22 cellular contexts compared by ENCODE assay signal in genomic region chr14:94501588-94502516, GRCh38. TPM values are rescaled to one million over a fixed set of nuclear protein-coding genes. Genes with fewer than 3 reads are reported as not detected.
"Had no signal": no experiment of that assay in that cellular context is flagged by ENCODE, and none has a peak within 500 bp of the region (broad histone marks: within the 10 kb centered on the region; RNA-seq: fewer than 3 reads in every experiment).

No MANE protein-coding gene starts in this region.

- DNase-seq: effector memory CD8-positive, alpha-beta T cell; foreskin fibroblast; immature natural killer cell; left ventricle myocardium superior; mesendoderm; naive B cell; posterior cingulate gyrus; small intestine; stimulated activated CD4-positive, alpha-beta T cell treated with anti-CD3 and anti-CD28 coated beads, Interleukin-12 subunit alpha, Interleukin-12 subunit beta, amount 100 ng/mL, for 4 hours; stimulated activated naive CD4-positive, alpha-beta T cell; thyroid gland; uterus had no signal

- ATAC-seq: effector memory CD8-positive, alpha-beta T cell; left ventricle myocardium superior had no signal

- H3K4me3 ChIP-seq: esophagus muscularis mucosa, right atrium auricular region, thyroid gland, uterus had no signal

- H3K27ac ChIP-seq: epithelial cell of prostate, esophagus muscularis mucosa, right atrium auricular region, thyroid gland, uterus had no signal

- H3K9me3 Mint-ChIP-seq: dendritic cell treated with granulocyte-macrophage colony-stimulating factor and Interleukin-4, amounts not matched to agents 40 ng/mL and 50 ng/mL, for 4 days; effector memory CD8-positive, alpha-beta T cell; immature natural killer cell; nephron; type B pancreatic cell had no signal

- H3K4me3 Mint-ChIP-seq: dendritic cell treated with granulocyte-macrophage colony-stimulating factor and Interleukin-4, amounts not matched to agents 40 ng/mL and 50 ng/mL, for 4 days; effector memory CD8-positive, alpha-beta T cell; immature natural killer cell; naive B cell; type B pancreatic cell had no signal

- H3K9me3 ChIP-seq: esophagus muscularis mucosa, right atrium auricular region, thyroid gland, uterus had no signal

- H3K27ac Mint-ChIP-seq: dendritic cell treated with granulocyte-macrophage colony-stimulating factor and Interleukin-4, amounts not matched to agents 40 ng/mL and 50 ng/mL, for 4 days; effector memory CD8-positive, alpha-beta T cell; immature natural killer cell; nephron; type B pancreatic cell had no signal

- H3K36me3 ChIP-seq: esophagus muscularis mucosa, right atrium auricular region, thyroid gland, uterus had no signal

- H3K4me1 ChIP-seq: right atrium auricular region, thyroid gland, uterus had no signal

- H3K36me3 Mint-ChIP-seq: immature natural killer cell, naive B cell, type B pancreatic cell had no signal

- H3K4me1 Mint-ChIP-seq: immature natural killer cell, naive B cell, nephron had no signal

- H3K27me3 ChIP-seq: right atrium auricular region, thyroid gland, uterus had no signal

RNA-seq across cellular contexts. Expression of gene SERPINA12, which starts 7.4 kb away (rescaled TPM):
- total RNA-seq: esophagus muscularis mucosa, left ventricle myocardium superior, lung microvascular endothelial cell, omental fat pad, pulmonary artery endothelial cell, right atrium auricular region, thyroid gland, uterus had no signal
- polyA plus RNA-seq: immature natural killer cell had no signal

RNA-seq across cellular contexts. Expression of gene SERPINA9, which starts 25.9 kb away (rescaled TPM):
- total RNA-seq: esophagus muscularis mucosa, left ventricle myocardium superior, lung microvascular endothelial cell, omental fat pad, pulmonary artery endothelial cell, right atrium auricular region, thyroid gland, uterus had no signal
- polyA plus RNA-seq: immature natural killer cell had no signal

RNA-seq across cellular contexts. Expression of gene SERPINA11, which starts 49.3 kb away (rescaled TPM):
- total RNA-seq: esophagus muscularis mucosa, left ventricle myocardium superior, lung microvascular endothelial cell, omental fat pad, pulmonary artery endothelial cell, right atrium auricular region, thyroid gland, uterus had no signal
- polyA plus RNA-seq: keratinocyte had no signal

RNA-seq across cellular contexts. Expression of gene SERPINA4, which starts 59.4 kb away (rescaled TPM):
- total RNA-seq: esophagus muscularis mucosa, left ventricle myocardium superior, lung microvascular endothelial cell, omental fat pad, pulmonary artery endothelial cell, right atrium auricular region, thyroid gland had no signal
- polyA plus RNA-seq: immature natural killer cell, keratinocyte had no signal
